Comparison of ENCODE assay signal across 1 cellular context in the genomic region with DNA sequence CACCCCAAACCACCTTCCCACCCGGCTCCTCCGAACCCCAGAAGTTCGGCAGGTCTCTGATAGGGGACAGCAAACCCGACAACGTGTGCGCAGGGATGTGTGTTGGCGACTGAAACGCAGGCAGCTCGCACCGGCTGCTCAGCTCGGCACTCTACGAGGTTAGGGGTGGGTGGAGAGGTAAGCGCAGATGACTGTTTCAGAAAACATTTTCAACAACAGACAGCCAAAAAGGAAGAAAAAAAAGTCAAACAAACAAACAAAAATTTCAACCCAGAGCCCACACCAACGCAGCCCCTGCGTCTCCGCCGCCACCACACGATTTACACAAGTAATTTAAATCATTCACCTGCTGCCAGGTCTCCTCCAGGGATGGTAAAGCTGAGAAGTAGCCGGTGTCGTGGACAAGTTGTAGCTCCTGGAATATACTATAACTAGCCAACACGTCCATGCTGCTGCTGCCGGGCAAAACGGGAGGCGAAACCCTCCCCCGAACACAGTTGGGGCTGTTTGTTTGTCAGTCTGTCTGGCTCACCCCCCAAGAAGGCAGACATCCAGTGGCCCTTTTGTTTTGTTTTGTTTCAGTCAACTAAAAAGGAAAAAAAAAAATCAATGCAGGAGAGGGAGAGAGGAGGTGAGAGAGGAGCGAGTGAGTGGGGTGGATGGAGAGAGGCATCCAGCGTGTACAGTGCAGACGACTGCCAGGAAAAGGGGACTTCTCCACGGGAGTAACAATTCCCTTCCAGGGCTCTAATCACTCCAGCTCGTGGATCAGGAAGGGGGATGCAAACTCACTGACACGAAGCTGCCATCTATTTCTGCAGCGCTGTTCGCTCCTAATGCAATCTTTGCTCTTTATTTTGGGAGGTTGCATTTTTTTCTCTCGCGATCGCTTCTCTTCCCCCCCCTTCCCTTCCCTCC.
TF ChIP-seq lines count a peak whose summit lies in the region.

TSS of gene KLF7 (minus strand) at position 828 of the 918 bp plus-strand sequence. CDS start at position 448, 380 bp downstream.

TF ChIP-seq in GM12878, 131 proteins besides CTCF, POLR2A, EP300 and RAD21 (continued from another document and continues in another):
- TF ChIP-seq EZH2 (IDR thresholded peaks at IDR 0.05; ENCODE audit: borderline replicate concordance, control insufficient read depth, low read depth, low read length) (no peak), GABPA (IDR thresholded peaks at IDR 0.05; ENCODE audit: low read depth) (no peak), SREBF2 (IDR thresholded peaks at IDR 0.05; ENCODE audit: low read length) (no peak), SMAD5 (IDR thresholded peaks at IDR 0.05; ENCODE audit: low read depth) (no peak), CREM (IDR thresholded peaks at IDR 0.05; ENCODE audit: low read depth) (no peak; the same call in 1 of the 2 replicates), MTA3 (IDR thresholded peaks at IDR 0.05; ENCODE audit: borderline replicate concordance, low read length) (peak; percentile 65; the same call in 1 of the 2 replicates), MXI1 (IDR thresholded peaks at IDR 0.05; ENCODE audit: low read depth, low read length) (peak; percentile 58), TAF1 (IDR thresholded peaks at IDR 0.05; ENCODE audit: borderline replicate concordance, low read depth, low read length) (peak; percentile 72), FOS (IDR thresholded peaks at IDR 0.05; ENCODE audit: borderline replicate concordance, extremely low read depth, insufficient read length) (no peak), BRCA1 (IDR thresholded peaks at IDR 0.05; ENCODE audit: low read depth, low read length) (no peak), NFIC (IDR thresholded peaks at IDR 0.05; ENCODE audit: low read depth, low read length) (no peak), ZNF592 (IDR thresholded peaks at IDR 0.05) (no peak), HDGF (IDR thresholded peaks at IDR 0.05) (no peak), EED (IDR thresholded peaks at IDR 0.05; ENCODE audit: low read depth) (peak; percentile 65), BHLHE40 (IDR thresholded peaks at IDR 0.05; ENCODE audit: borderline replicate concordance in 1 of 2, low read depth in 2 of 2, low read length in 1 of 2) (no peak; a peak in 1 of 4 replicates), EGR1 (IDR thresholded peaks at IDR 0.05; ENCODE audit: borderline replicate concordance in 1 of 2, low read depth in 2 of 2, low read length in 2 of 2) (no peak), TBL1XR1 (IDR thresholded peaks at IDR 0.05; ENCODE audit: low read depth, low read length) (no peak), POLR2AphosphoS2 (IDR thresholded peaks at IDR 0.05; ENCODE audit: low read depth, low read length) (no peak), LARP7 (IDR thresholded peaks at IDR 0.05) (no peak), WRNIP1 (IDR thresholded peaks at IDR 0.05; ENCODE audit: borderline replicate concordance, low read depth, low read length) (no peak), HDAC6 (IDR thresholded peaks at IDR 0.05; ENCODE audit: unreplicated experiment) (no peak), TCF3 (IDR thresholded peaks at IDR 0.05; ENCODE audit: borderline replicate concordance, insufficient read depth, low read depth, low read length) (no peak), DPF2 (IDR thresholded peaks at IDR 0.05) (0 out of 2 replicates have a peak, but pooled peaks have one; percentile 31), PBX3 (IDR thresholded peaks at IDR 0.05; ENCODE audit: insufficient replicate concordance, low read depth, low read length) (no peak), HDAC2 (IDR thresholded peaks at IDR 0.05) (no peak), RCOR1 (conservative IDR thresholded peaks at IDR 0.05; ENCODE audit: low read depth, low read length) (no peak), ZBTB33 (IDR thresholded peaks at IDR 0.05) (no peak), POU2F2 (IDR thresholded peaks at IDR 0.05; ENCODE audit: borderline replicate concordance, low read depth, low read length) (peak; percentile 25; the same call in 1 of the 3 replicates), KAT2A (conservative IDR thresholded peaks at IDR 0.05; ENCODE audit: control insufficient read depth, low read depth, low read length) (no peak), MLLT1 (IDR thresholded peaks at IDR 0.05) (peak; percentile 62; the same call in 1 of the 2 replicates)
- TF ChIP-seq, protein P1, sequence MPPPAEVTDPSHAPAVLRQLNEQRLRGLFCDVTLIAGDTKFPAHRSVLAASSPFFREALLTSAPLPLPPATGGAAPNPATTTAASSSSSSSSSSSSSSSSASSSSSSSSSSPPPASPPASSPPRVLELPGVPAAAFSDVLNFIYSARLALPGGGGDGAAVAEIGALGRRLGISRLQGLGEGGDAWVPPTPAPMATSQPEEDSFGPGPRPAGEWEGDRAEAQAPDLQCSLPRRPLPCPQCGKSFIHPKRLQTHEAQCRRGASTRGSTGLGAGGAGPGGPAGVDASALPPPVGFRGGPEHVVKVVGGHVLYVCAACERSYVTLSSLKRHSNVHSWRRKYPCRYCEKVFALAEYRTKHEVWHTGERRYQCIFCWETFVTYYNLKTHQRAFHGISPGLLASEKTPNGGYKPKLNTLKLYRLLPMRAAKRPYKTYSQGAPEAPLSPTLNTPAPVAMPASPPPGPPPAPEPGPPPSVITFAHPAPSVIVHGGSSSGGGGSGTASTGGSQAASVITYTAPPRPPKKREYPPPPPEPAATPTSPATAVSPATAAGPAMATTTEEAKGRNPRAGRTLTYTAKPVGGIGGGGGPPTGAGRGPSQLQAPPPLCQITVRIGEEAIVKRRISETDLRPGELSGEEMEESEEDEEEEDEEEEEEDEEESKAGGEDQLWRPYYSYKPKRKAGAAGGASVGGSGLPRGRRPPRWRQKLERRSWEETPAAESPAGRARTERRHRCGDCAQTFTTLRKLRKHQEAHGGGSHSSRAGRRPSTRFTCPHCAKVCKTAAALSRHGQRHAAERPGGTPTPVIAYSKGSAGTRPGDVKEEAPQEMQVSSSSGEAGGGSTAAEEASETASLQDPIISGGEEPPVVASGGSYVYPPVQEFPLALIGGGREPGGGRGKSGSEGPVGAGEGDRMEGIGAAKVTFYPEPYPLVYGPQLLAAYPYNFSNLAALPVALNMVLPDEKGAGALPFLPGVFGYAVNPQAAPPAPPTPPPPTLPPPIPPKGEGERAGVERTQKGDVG (CRISPR knock-in tag; IDR thresholded peaks at IDR 0.05), result no peak
- TF ChIP-seq, protein P2, sequence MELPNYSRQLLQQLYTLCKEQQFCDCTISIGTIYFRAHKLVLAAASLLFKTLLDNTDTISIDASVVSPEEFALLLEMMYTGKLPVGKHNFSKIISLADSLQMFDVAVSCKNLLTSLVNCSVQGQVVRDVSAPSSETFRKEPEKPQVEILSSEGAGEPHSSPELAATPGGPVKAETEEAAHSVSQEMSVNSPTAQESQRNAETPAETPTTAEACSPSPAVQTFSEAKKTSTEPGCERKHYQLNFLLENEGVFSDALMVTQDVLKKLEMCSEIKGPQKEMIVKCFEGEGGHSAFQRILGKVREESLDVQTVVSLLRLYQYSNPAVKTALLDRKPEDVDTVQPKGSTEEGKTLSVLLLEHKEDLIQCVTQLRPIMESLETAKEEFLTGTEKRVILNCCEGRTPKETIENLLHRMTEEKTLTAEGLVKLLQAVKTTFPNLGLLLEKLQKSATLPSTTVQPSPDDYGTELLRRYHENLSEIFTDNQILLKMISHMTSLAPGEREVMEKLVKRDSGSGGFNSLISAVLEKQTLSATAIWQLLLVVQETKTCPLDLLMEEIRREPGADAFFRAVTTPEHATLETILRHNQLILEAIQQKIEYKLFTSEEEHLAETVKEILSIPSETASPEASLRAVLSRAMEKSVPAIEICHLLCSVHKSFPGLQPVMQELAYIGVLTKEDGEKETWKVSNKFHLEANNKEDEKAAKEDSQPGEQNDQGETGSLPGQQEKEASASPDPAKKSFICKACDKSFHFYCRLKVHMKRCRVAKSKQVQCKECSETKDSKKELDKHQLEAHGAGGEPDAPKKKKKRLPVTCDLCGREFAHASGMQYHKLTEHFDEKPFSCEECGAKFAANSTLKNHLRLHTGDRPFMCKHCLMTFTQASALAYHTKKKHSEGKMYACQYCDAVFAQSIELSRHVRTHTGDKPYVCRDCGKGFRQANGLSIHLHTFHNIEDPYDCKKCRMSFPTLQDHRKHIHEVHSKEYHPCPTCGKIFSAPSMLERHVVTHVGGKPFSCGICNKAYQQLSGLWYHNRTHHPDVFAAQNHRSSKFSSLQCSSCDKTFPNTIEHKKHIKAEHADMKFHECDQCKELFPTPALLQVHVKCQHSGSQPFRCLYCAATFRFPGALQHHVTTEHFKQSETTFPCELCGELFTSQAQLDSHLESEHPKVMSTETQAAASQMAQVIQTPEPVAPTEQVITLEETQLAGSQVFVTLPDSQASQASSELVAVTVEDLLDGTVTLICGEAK (IDR thresholded peaks at IDR 0.05; ENCODE audit: borderline replicate concordance), result no peak; the same call in 1 of the 2 replicates
- TF ChIP-seq, protein P3, sequence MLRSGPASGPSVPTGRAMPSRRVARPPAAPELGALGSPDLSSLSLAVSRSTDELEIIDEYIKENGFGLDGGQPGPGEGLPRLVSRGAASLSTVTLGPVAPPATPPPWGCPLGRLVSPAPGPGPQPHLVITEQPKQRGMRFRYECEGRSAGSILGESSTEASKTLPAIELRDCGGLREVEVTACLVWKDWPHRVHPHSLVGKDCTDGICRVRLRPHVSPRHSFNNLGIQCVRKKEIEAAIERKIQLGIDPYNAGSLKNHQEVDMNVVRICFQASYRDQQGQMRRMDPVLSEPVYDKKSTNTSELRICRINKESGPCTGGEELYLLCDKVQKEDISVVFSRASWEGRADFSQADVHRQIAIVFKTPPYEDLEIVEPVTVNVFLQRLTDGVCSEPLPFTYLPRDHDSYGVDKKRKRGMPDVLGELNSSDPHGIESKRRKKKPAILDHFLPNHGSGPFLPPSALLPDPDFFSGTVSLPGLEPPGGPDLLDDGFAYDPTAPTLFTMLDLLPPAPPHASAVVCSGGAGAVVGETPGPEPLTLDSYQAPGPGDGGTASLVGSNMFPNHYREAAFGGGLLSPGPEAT (IDR thresholded peaks at IDR 0.05; ENCODE audit: low read depth), result no peak; the same call in 1 of the 2 replicates
- TF ChIP-seq, protein P4, sequence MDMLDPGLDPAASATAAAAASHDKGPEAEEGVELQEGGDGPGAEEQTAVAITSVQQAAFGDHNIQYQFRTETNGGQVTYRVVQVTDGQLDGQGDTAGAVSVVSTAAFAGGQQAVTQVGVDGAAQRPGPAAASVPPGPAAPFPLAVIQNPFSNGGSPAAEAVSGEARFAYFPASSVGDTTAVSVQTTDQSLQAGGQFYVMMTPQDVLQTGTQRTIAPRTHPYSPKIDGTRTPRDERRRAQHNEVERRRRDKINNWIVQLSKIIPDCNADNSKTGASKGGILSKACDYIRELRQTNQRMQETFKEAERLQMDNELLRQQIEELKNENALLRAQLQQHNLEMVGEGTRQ (IDR thresholded peaks at IDR 0.05; ENCODE audit: borderline replicate concordance, low read depth, low read length), result no peak
